Comparison of ENCODE assay signal across 9 cellular contexts in the genomic region with DNA sequence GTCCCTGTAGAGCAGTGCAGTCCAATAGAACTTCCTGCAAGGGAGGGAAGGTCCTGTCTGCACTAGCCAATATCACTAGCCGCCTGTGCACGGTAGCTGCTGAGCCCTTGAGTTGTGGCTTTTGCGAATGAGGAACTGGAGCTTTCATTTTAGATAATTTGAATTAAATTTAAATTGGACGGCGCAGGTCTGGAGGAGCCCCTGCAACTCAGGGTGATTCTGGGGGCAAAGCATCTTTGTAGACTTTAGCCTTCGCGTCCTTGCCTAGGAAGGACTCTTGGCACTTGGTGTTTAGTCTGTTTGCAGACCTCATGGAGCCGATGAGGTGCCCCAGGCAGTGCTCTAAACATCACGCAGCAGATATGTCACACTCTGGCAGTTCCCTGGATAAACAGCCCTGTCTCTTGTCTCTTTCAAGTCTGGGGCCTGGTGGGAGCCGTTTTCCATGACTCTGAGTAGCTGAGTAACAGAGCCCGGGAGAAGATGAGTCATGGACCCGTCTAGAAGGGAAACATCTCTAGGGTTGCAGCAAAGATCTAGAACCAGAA.
DNase-seq lines count a peak whose midpoint lies in the region; ATAC-seq, FAIRE-seq and TF ChIP-seq lines count a peak whose summit lies in the region.
"Had no signal": no experiment of that assay in that cellular context is flagged by ENCODE, and none has a peak within 500 bp of the region (broad histone marks: within the 10 kb centered on the region; RNA-seq: fewer than 3 reads in every experiment).

No MANE protein-coding gene starts in this region.

- H3K27ac ChIP-seq in HepG2 (ENCODE audit: extremely low read length, insufficient read depth, low read length) = no peak overlapping the region
- no peak overlapping the region for H3K27ac ChIP-seq in prostate gland
- H3K27ac ChIP-seq: VCaP had no signal

- peak overlapping the region; percentile 69 for H3K27ac Mint-ChIP-seq in activated T-helper 2 cell treated with anti-CD3 and anti-CD28 coated beads, Interferon-gamma antibody, Interleukin-2, Interleukin-4, amounts not matched to agents 10 μg/mL and 5 μg/mL and 100 μg/mL, durations not matched to agents 14 hours and 24 hours and 36 hours
- H3K27ac Mint-ChIP-seq in chondrocyte (ENCODE audit: unreplicated experiment) (no peak overlapping the region), T-cell (peak overlapping the region in 1 of 2 donors; percentile 41)

- no peak for TF ChIP-seq CTCF in GM10248 (IDR thresholded peaks at IDR 0.05; ENCODE audit: control extremely low read depth, extremely low read depth, low read depth, missing control alignments)
- TF ChIP-seq CTCF in HepG2 (CRISPR knock-in tag; IDR thresholded peaks at IDR 0.05) = no peak
- no peak for TF ChIP-seq CTCF in chondrocyte (IDR thresholded peaks at IDR 0.05)
- no peak for TF ChIP-seq CTCF in prostate gland (IDR thresholded peaks at IDR 0.05)

- H3K4me1 Mint-ChIP-seq in activated T-helper 2 cell treated with anti-CD3 and anti-CD28 coated beads, Interferon-gamma antibody, Interleukin-2, Interleukin-4, amounts not matched to agents 10 μg/mL and 5 μg/mL and 100 μg/mL, durations not matched to agents 14 hours and 24 hours and 36 hours (ENCODE audit: low read depth) = peaks cover 22% of the 10 kb centered on the region
- H3K4me1 Mint-ChIP-seq in chondrocyte (ENCODE audit: low read depth) (peaks cover 10% of the 10 kb centered on the region), T-cell (peaks cover 2 to 21% (median 12%) of the 10 kb centered on the region in 3 donors)

- peaks cover 29% of the 10 kb centered on the region for H3K36me3 Mint-ChIP-seq in activated T-helper 2 cell treated with anti-CD3 and anti-CD28 coated beads, Interferon-gamma antibody, Interleukin-2, Interleukin-4, amounts not matched to agents 10 μg/mL and 5 μg/mL and 100 μg/mL, durations not matched to agents 14 hours and 24 hours and 36 hours (ENCODE audit: low read depth)
- H3K36me3 Mint-ChIP-seq in chondrocyte (ENCODE audit: low read depth) (peaks cover 3% of the 10 kb centered on the region), T-cell (peaks cover 30% of the 10 kb centered on the region)

- H3K4me3 ChIP-seq in HepG2 (replicated peaks in 1 of 3; ENCODE audit: insufficient read depth in 1 of 3, low read depth in 2 of 3, low read length in 3 of 3) = no peak overlapping the region
- no peak overlapping the region for H3K4me3 ChIP-seq in prostate gland

- TF ChIP-seq RAD21 in HepG2 (CRISPR knock-in tag; IDR thresholded peaks at IDR 0.05) = no peak

- BruUV-seq in HepG2 (replicated peaks; lab: Mats Ljungman, UMichigan) = no TSS peak

- H3K27me3 Mint-ChIP-seq in activated T-helper 2 cell treated with anti-CD3 and anti-CD28 coated beads, Interferon-gamma antibody, Interleukin-2, Interleukin-4, amounts not matched to agents 10 μg/mL and 5 μg/mL and 100 μg/mL, durations not matched to agents 14 hours and 24 hours and 36 hours (ENCODE audit: low read depth) = no peaks in the 10 kb centered on the region
- H3K27me3 Mint-ChIP-seq in chondrocyte (ENCODE audit: low read depth) (no peaks in the 10 kb centered on the region), T-cell (no peaks in the 10 kb centered on the region)

- no peak overlapping the region for H2AFZ ChIP-seq in HepG2 (ENCODE audit: low read length)

- intact Hi-C loops in activated T-helper 2 cell treated with anti-CD3 and anti-CD28 coated beads, Interferon-gamma antibody, Interleukin-2, Interleukin-4, amounts not matched to agents 10 μg/mL and 5 μg/mL and 100 μg/mL, durations not matched to agents 14 hours and 24 hours and 36 hours (cut with micrococcal nuclease) = no loop called here
- intact Hi-C loops in HepG2 (cut with micrococcal nuclease; ENCODE audit: unreplicated experiment) (no loop called here), prostate gland (cut with DNase I) (no loop called here)

- peak; percentile 72 for ATAC-seq in GM21423 (IDR thresholded peaks at IDR 0.05; ENCODE audit: unreplicated experiment)
- no peak for ATAC-seq in HepG2
- ATAC-seq in T-cell (replicated peaks in 1 of 4) = no peak

- no peaks in the 10 kb centered on the region for H3K27me3 ChIP-seq in HepG2 (ENCODE audit: control insufficient read depth in 1 of 2, insufficient read depth in 2 of 2, low read length in 2 of 2)
- H3K27me3 ChIP-seq in prostate gland (replicated peaks; ENCODE audit: insufficient read depth) = no peaks in the 10 kb centered on the region

- CTCF ChIA-PET in GM10248 (lab: Yijun Ruan, JAX) (interaction anchor here (0.7 to 2.7 kb wide), 7 partner anchors 8 to 254 kb away, joined by 3 to 13 read pairs (median 4); no protein-coding TSS in a partner anchor), HepG2 (lab: Yijun Ruan, JAX; ENCODE audit: low intra/inter-chr PET ratio, low total read pairs) (no interaction called here), T-cell (lab: Charles Lee) (interaction anchor here in 1 of 2 donors (0.8 kb wide), 1 partner anchor 65 kb away, joined by 3 read pairs; no protein-coding TSS in a partner anchor)

- H4K20me1 ChIP-seq in HepG2 (ENCODE audit: insufficient read depth, low read length) = no peaks in the 10 kb centered on the region

- no peaks in the 10 kb centered on the region for H3K79me2 ChIP-seq in HepG2 (ENCODE audit: insufficient read depth, low read length)

- no peak overlapping the region for H3K9ac ChIP-seq in HepG2 (ENCODE audit: insufficient read depth, low read depth, low read length)

- WGBS in HepG2 (ENCODE audit: low lambda C conversion rate) = 85% methylated on average over 11 of the region's 12 CpGs
- 33% methylated on average over 12 of the region's 12 CpGs for WGBS in prostate gland

- FAIRE-seq in HepG2 (lab: Jason Lieb, UNC) = no peak

- H3K9me3 ChIP-seq in HepG2 (ENCODE audit: low read length) (no peaks in the 10 kb centered on the region), prostate gland (no peaks in the 10 kb centered on the region)

- no peak overlapping the region for H3K4me2 ChIP-seq in HepG2 (ENCODE audit: low read depth, low read length)

- in situ Hi-C loops in HepG2 (cut with HindIII; ENCODE audit: extremely low pct_ligation_motif_present, low pct_unique_long_range_greater_than_20kb) = no loop called here

- TF ChIP-seq EP300 in HepG2 (IDR thresholded peaks at IDR 0.05; ENCODE audit: low read depth in 2 of 2, low read length in 2 of 2) = no peak
- no peak for TF ChIP-seq EP300 in HepG2 (CRISPR knock-in tag; IDR thresholded peaks at IDR 0.05; ENCODE audit: borderline replicate concordance)

- no peak for TF ChIP-seq POLR2A in HepG2 (IDR thresholded peaks at IDR 0.05; ENCODE audit: insufficient read depth in 1 of 2, low read depth in 2 of 2, low read length in 2 of 2)
- no peak for TF ChIP-seq POLR2A in prostate gland (IDR thresholded peaks at IDR 0.05)

- H3K4me1 ChIP-seq in HepG2 (ENCODE audit: insufficient read depth, low read length) = peaks cover 17% of the 10 kb centered on the region
- H3K4me1 ChIP-seq in prostate gland (replicated peaks) = no peaks in the 10 kb centered on the region

- H3K4me3 Mint-ChIP-seq in activated T-helper 2 cell treated with anti-CD3 and anti-CD28 coated beads, Interferon-gamma antibody, Interleukin-2, Interleukin-4, amounts not matched to agents 10 μg/mL and 5 μg/mL and 100 μg/mL, durations not matched to agents 14 hours and 24 hours and 36 hours (ENCODE audit: low read depth) = no peak overlapping the region
- H3K4me3 Mint-ChIP-seq in chondrocyte (ENCODE audit: unreplicated experiment) (no peak overlapping the region), T-cell (no peak overlapping the region)

- POLR2A ChIA-PET in GM10248 (lab: Yijun Ruan, JAX) (no interaction called here), HepG2 (lab: Yijun Ruan, JAX) (no interaction called here), T-cell (lab: Charles Lee) (no interaction called here)

- H3K36me3 ChIP-seq in HepG2 (replicated peaks in 1 of 2; ENCODE audit: control insufficient read depth in 1 of 2, insufficient read depth in 2 of 2, low read length in 2 of 2) (peaks cover 34 to 67% of the 10 kb centered on the region in 2 experiments; a peak in 4 of 5 replicates), prostate gland (no peaks in the 10 kb centered on the region)

- DNase-seq in GM10248 (ENCODE audit: extremely low spot score) (peak; percentile 70), HS-5 (ENCODE audit: low read depth) (peak; percentile 5), HepG2 (ENCODE audit: low spot score) (peak; percentile 43), chondrocyte (ENCODE audit: low spot score) (no peak), prostate gland (ENCODE audit: low spot score) (no peak), T-cell (no peak)
- DNase-seq in activated T-helper 2 cell treated with anti-CD3 and anti-CD28 coated beads, Interferon-gamma antibody, Interleukin-2, Interleukin-4, amounts not matched to agents 10 μg/mL and 5 μg/mL and 100 μg/mL, durations not matched to agents 14 hours and 24 hours and 36 hours (ENCODE audit: low spot score) = no peak

- no peaks in the 10 kb centered on the region for H3K9me3 Mint-ChIP-seq in activated T-helper 2 cell treated with anti-CD3 and anti-CD28 coated beads, Interferon-gamma antibody, Interleukin-2, Interleukin-4, amounts not matched to agents 10 μg/mL and 5 μg/mL and 100 μg/mL, durations not matched to agents 14 hours and 24 hours and 36 hours
- H3K9me3 Mint-ChIP-seq in chondrocyte (ENCODE audit: low read depth) (no peaks in the 10 kb centered on the region), T-cell (no peaks in the 10 kb centered on the region)

TF ChIP-seq in HepG2, 621 proteins besides CTCF, POLR2A, EP300 and RAD21 (continues in another document):
- TF ChIP-seq MLX (CRISPR knock-in tag; IDR thresholded peaks at IDR 0.05) (no peak), XRCC5 (optimal IDR thresholded peaks at IDR 0.05; ENCODE audit: low read length) (no peak), HIVEP1 (CRISPR knock-in tag; IDR thresholded peaks at IDR 0.05) (no peak)

Comparison
In these comparisons a context has a peak if more than half of its experiments do, and no peak if none do; other contexts are left out.
1. DNase-seq: peak in GM10248 (single experiment), HS-5 (single experiment) and HepG2 (single experiment); none in activated T-helper 2 cell treated with anti-CD3 and anti-CD28 coated beads, Interferon-gamma antibody, Interleukin-2, Interleukin-4, amounts not matched to agents 10 μg/mL and 5 μg/mL and 100 μg/mL, durations not matched to agents 14 hours and 24 hours and 36 hours (single experiment), chondrocyte (single experiment), prostate gland (single experiment) and T-cell (0 of 34).